1 cellular context compared by ENCODE assay signal in genomic region chr20:63707558-63708300, GRCh38.
TF ChIP-seq lines count a peak whose summit lies in the region.

Gene ARFRP1 (minus strand): TSS chr20:63707976. CDS start chr20:63707091, 885 bp downstream.
Gene ZGPAT (plus strand): TSS chr20:63708039. CDS start chr20:63708581, 542 bp downstream.

TF ChIP-seq in HepG2, 621 proteins besides CTCF, POLR2A, EP300 and RAD21 (continued from another document and continues in another):
- peak; percentile 35; the same call in 1 of the 2 replicates for TF ChIP-seq SNAI1 (CRISPR knock-in tag; IDR thresholded peaks at IDR 0.05; ENCODE audit: borderline replicate concordance)
- TF ChIP-seq HCFC1 (IDR thresholded peaks at IDR 0.05; ENCODE audit: low read depth, low read length), result peak; percentile 85
- peak; percentile 97 for TF ChIP-seq THAP8 (CRISPR knock-in tag; IDR thresholded peaks at IDR 0.05; ENCODE audit: borderline replicate concordance)
- TF ChIP-seq PCBP1 (IDR thresholded peaks at IDR 0.05; ENCODE audit: borderline replicate concordance, low read depth, low read length), result 0 out of 2 replicates have a peak, but pooled peaks have one; percentile 23
- TF ChIP-seq ZNF572 (CRISPR knock-in tag; IDR thresholded peaks at IDR 0.05), result peak; percentile 57; the same call in 1 of the 2 replicates
- TF ChIP-seq ZNF558 (CRISPR knock-in tag; IDR thresholded peaks at IDR 0.05; ENCODE audit: borderline replicate concordance), result peak; percentile 71; the same call in 1 of the 2 replicates
- peak; percentile 51 for TF ChIP-seq ZNF781 (CRISPR knock-in tag; IDR thresholded peaks at IDR 0.05; ENCODE audit: borderline replicate concordance, not compliant biosample characterization)
- no peak for TF ChIP-seq TCF12 (IDR thresholded peaks at IDR 0.05)
- TF ChIP-seq TCF12 (CRISPR knock-in tag; IDR thresholded peaks at IDR 0.05), result peak; percentile 94; the same call in 1 of the 2 replicates
- TF ChIP-seq CREM (IDR thresholded peaks at IDR 0.05), result no peak; the same call in 1 of the 2 replicates
- TF ChIP-seq CREM (CRISPR knock-in tag; IDR thresholded peaks at IDR 0.05), result no peak
- peak; percentile 78; the same call in 1 of the 2 replicates for TF ChIP-seq ZNF256 (CRISPR knock-in tag; conservative IDR thresholded peaks at IDR 0.05)
- peak; percentile 75; the same call in 1 of the 2 replicates for TF ChIP-seq MTA3 (CRISPR knock-in tag; IDR thresholded peaks at IDR 0.05)
- TF ChIP-seq HHEX (CRISPR knock-in tag; IDR thresholded peaks at IDR 0.05), result 0 out of 2 replicates have a peak, but pooled peaks have one; percentile 43
- peak; percentile 86; the same call in 1 of the 2 replicates for TF ChIP-seq ZFAT (CRISPR knock-in tag; conservative IDR thresholded peaks at IDR 0.05)
- peak; percentile 83 for TF ChIP-seq SMAD9 (CRISPR knock-in tag; IDR thresholded peaks at IDR 0.05)
- no peak for TF ChIP-seq ZNF510 (CRISPR knock-in tag; IDR thresholded peaks at IDR 0.05; ENCODE audit: low read depth)
- peak; percentile 95 for TF ChIP-seq IKZF4 (CRISPR knock-in tag; IDR thresholded peaks at IDR 0.05; ENCODE audit: borderline replicate concordance, low read depth, not compliant biosample characterization)
- peak; percentile 95 for TF ChIP-seq ZSCAN9 (CRISPR knock-in tag; IDR thresholded peaks at IDR 0.05; ENCODE audit: borderline replicate concordance)
- TF ChIP-seq ZNF724P (CRISPR knock-in tag; IDR thresholded peaks at IDR 0.05; ENCODE audit: borderline replicate concordance), result peak; percentile 96; the same call in 1 of the 2 replicates
- TF ChIP-seq ZNF567 (CRISPR knock-in tag; IDR thresholded peaks at IDR 0.05; ENCODE audit: borderline replicate concordance), result peak; percentile 93
- TF ChIP-seq ZNF274 (CRISPR knock-in tag; IDR thresholded peaks at IDR 0.05), result peak; percentile 41; the same call in 1 of the 2 replicates
- no peak for TF ChIP-seq SCMH1 (CRISPR knock-in tag; IDR thresholded peaks at IDR 0.05; ENCODE audit: borderline replicate concordance)
- peak; percentile 98 for TF ChIP-seq BRF2 (CRISPR knock-in tag; IDR thresholded peaks at IDR 0.05)
- TF ChIP-seq RELA (CRISPR knock-in tag; IDR thresholded peaks at IDR 0.05), result peak; percentile 93
- peak; percentile 94 for TF ChIP-seq TFDP1 (CRISPR knock-in tag; IDR thresholded peaks at IDR 0.05; ENCODE audit: borderline replicate concordance)
- TF ChIP-seq ZMYM2 (CRISPR knock-in tag; IDR thresholded peaks at IDR 0.05), result no peak; the same call in 1 of the 2 replicates
- TF ChIP-seq LCORL (IDR thresholded peaks at IDR 0.05), result no peak
- peak; percentile 68 for TF ChIP-seq LCORL (CRISPR knock-in tag; IDR thresholded peaks at IDR 0.05)
- TF ChIP-seq BATF2 (CRISPR knock-in tag; IDR thresholded peaks at IDR 0.05), result peak; percentile 79
- TF ChIP-seq ZFP36L2 (CRISPR knock-in tag; IDR thresholded peaks at IDR 0.05), result peak; percentile 93
- peak; percentile 24; the same call in 1 of the 2 replicates for TF ChIP-seq XBP1 (CRISPR knock-in tag; IDR thresholded peaks at IDR 0.05)
- TF ChIP-seq FOXO1 (CRISPR knock-in tag; IDR thresholded peaks at IDR 0.05), result peak; percentile 90
- TF ChIP-seq ZIK1 (CRISPR knock-in tag; IDR thresholded peaks at IDR 0.05; ENCODE audit: borderline replicate concordance, low read depth), result peak; percentile 98
- peak; percentile 84 for TF ChIP-seq MAF1 (CRISPR knock-in tag; IDR thresholded peaks at IDR 0.05; ENCODE audit: borderline replicate concordance)
- TF ChIP-seq THYN1 (CRISPR knock-in tag; IDR thresholded peaks at IDR 0.05; ENCODE audit: borderline replicate concordance, low read depth), result peak; percentile 95; the same call in 1 of the 2 replicates
- TF ChIP-seq NRL (CRISPR knock-in tag; IDR thresholded peaks at IDR 0.05; ENCODE audit: borderline replicate concordance), result peak; percentile 50; the same call in 1 of the 2 replicates
- TF ChIP-seq SETDB1 (CRISPR knock-in tag; IDR thresholded peaks at IDR 0.05; ENCODE audit: borderline replicate concordance), result no peak
- TF ChIP-seq ZNF142 (CRISPR knock-in tag; IDR thresholded peaks at IDR 0.05), result peak; percentile 90
- TF ChIP-seq BCLAF1 (IDR thresholded peaks at IDR 0.05), result no peak
- peak; percentile 92 for TF ChIP-seq MIER3 (CRISPR knock-in tag; IDR thresholded peaks at IDR 0.05; ENCODE audit: borderline replicate concordance)
- TF ChIP-seq TP53 (CRISPR knock-in tag; conservative IDR thresholded peaks at IDR 0.05), result no peak
- no peak for TF ChIP-seq NBN (conservative IDR thresholded peaks at IDR 0.05)
- TF ChIP-seq TOPORS (CRISPR knock-in tag; IDR thresholded peaks at IDR 0.05), result peak; percentile 97
- no peak for TF ChIP-seq RARG (CRISPR knock-in tag; IDR thresholded peaks at IDR 0.05; ENCODE audit: low read depth)
- TF ChIP-seq ZNF557 (CRISPR knock-in tag; IDR thresholded peaks at IDR 0.05), result peak; percentile 84; the same call in 1 of the 2 replicates
- peak; percentile 98 for TF ChIP-seq YEATS4 (CRISPR knock-in tag; IDR thresholded peaks at IDR 0.05; ENCODE audit: borderline replicate concordance)
- TF ChIP-seq RORA (CRISPR knock-in tag; IDR thresholded peaks at IDR 0.05), result no peak
- peak; percentile 96; the same call in 1 of the 2 replicates for TF ChIP-seq CREBL2 (CRISPR knock-in tag; IDR thresholded peaks at IDR 0.05; ENCODE audit: borderline replicate concordance)
- no peak; the same call in 1 of the 2 replicates for TF ChIP-seq AKAP8 (CRISPR knock-in tag; IDR thresholded peaks at IDR 0.05)
- TF ChIP-seq POGZ (CRISPR knock-in tag; IDR thresholded peaks at IDR 0.05), result peak; percentile 93
- peak; percentile 94 for TF ChIP-seq ASH2L (IDR thresholded peaks at IDR 0.05; ENCODE audit: insufficient read length, low read depth, low read length)
- TF ChIP-seq MTF1 (CRISPR knock-in tag; IDR thresholded peaks at IDR 0.05), result peak; percentile 75
- TF ChIP-seq MXD3 (CRISPR knock-in tag; IDR thresholded peaks at IDR 0.05), result peak; percentile 97
- peak; percentile 96 for TF ChIP-seq ZNF747 (CRISPR knock-in tag; IDR thresholded peaks at IDR 0.05; ENCODE audit: borderline replicate concordance)
- peak; percentile 95 for TF ChIP-seq ZNF430 (CRISPR knock-in tag; IDR thresholded peaks at IDR 0.05)
- TF ChIP-seq TCF7 (IDR thresholded peaks at IDR 0.05; ENCODE audit: low read depth), result no peak
- peak; percentile 93 for TF ChIP-seq AGO2 (optimal IDR thresholded peaks at IDR 0.05; ENCODE audit: low read depth, low read length)
- peak; percentile 99 for TF ChIP-seq ZFP82 (CRISPR knock-in tag; IDR thresholded peaks at IDR 0.05; ENCODE audit: borderline replicate concordance)
- TF ChIP-seq TOE1 (CRISPR knock-in tag; IDR thresholded peaks at IDR 0.05), result peak; percentile 95
- peak; percentile 82 for TF ChIP-seq TBX2 (CRISPR knock-in tag; IDR thresholded peaks at IDR 0.05; ENCODE audit: borderline replicate concordance)
- peak; percentile 75; the same call in 1 of the 2 replicates for TF ChIP-seq ZBTB3 (CRISPR knock-in tag; IDR thresholded peaks at IDR 0.05; ENCODE audit: borderline replicate concordance, low read depth)
